In genomic region chr9:109857337-109857736, GRCh38 we compare ENCODE assay signal across 13 cellular contexts.
DNase-seq lines count a peak whose midpoint lies in the region; TF ChIP-seq lines count a peak whose summit lies in the region.
"Had no signal": no experiment of that assay in that cellular context is flagged by ENCODE, and none has a peak within 500 bp of the region (broad histone marks: within the 10 kb centered on the region; RNA-seq: fewer than 3 reads in every experiment).

No MANE protein-coding gene starts in this region.

- TF ChIP-seq CTCF in GM20000 (IDR thresholded peaks at IDR 0.05; ENCODE audit: extremely low read depth, missing control alignments) (no peak), sigmoid colon (IDR thresholded peaks at IDR 0.05) (no peak)

- H3K4me3 ChIP-seq in sigmoid colon = no peak overlapping the region
- H3K4me3 ChIP-seq: pancreas had no signal

- H3K4me1 ChIP-seq in sigmoid colon = no peaks in the 10 kb centered on the region
- H3K4me1 ChIP-seq: pancreas had no signal

- TF ChIP-seq EP300 in sigmoid colon (IDR thresholded peaks at IDR 0.05) = no peak

- intact Hi-C loops in sigmoid colon (cut with DNase I) = no loop called here

- no peaks in the 10 kb centered on the region for H3K27me3 ChIP-seq in sigmoid colon
- H3K27me3 ChIP-seq: pancreas had no signal

- no peaks in the 10 kb centered on the region for H3K36me3 ChIP-seq in sigmoid colon
- H3K36me3 ChIP-seq: pancreas had no signal

- DNase-seq in EH (ENCODE audit: low read depth) = peak; percentile 23
- peak; percentile 68 for DNase-seq in RPMI7951 (ENCODE audit: low read depth)
- peak; percentile 39 for DNase-seq in fibroblast of peridontal ligament (ENCODE audit: extremely low read depth)
- no peak for DNase-seq in substantia nigra (lab: John Stamatoyannopoulos, UW)
- no peak for DNase-seq in GM20000 (ENCODE audit: low spot score)
- DNase-seq in sigmoid colon = no peak
- DNase-seq in activated T-cell treated with anti-CD3 and anti-CD28 coated beads for 4 hours = no peak
- DNase-seq: activated gamma-delta T cell treated with Interleukin-2 at 50 U/mL for 16 hours; NCI-H146; NCI-H2227 treated with DMSO at 0.1 percent for 48 hours; pancreas; stimulated activated CD4-positive, alpha-beta T cell treated with anti-CD3 and anti-CD28 coated beads, Interleukin-2, amount 100 ng/mL, for 24 hours had no signal

- WGBS in sigmoid colon, 2 donors = 80 to 86% methylated on average over 1 of the region's 1 CpG

- H3K27ac ChIP-seq in substantia nigra (ENCODE audit: low read depth, low read length, poor library complexity, severe bottlenecking) (peak overlapping the region; percentile 97), sigmoid colon (peak overlapping the region in 1 of 4 donors; percentile 31)
- H3K27ac ChIP-seq: pancreas, RWPE1 had no signal

- H3K9me3 ChIP-seq in sigmoid colon = no peaks in the 10 kb centered on the region
- H3K9me3 ChIP-seq: pancreas had no signal

- TF ChIP-seq POLR2A in sigmoid colon (IDR thresholded peaks at IDR 0.05) = no peak

Comparison
In these comparisons a context has a peak if more than half of its experiments do, and no peak if none do; other contexts are left out.
1. DNase-seq: peak in EH (single experiment), RPMI7951 (single experiment) and fibroblast of peridontal ligament (single experiment); none in substantia nigra (0 of 49), GM20000 (single experiment), sigmoid colon (single experiment) and activated T-cell treated with anti-CD3 and anti-CD28 coated beads for 4 hours (single experiment).